2 cellular contexts compared by ENCODE assay signal in the genomic region with DNA sequence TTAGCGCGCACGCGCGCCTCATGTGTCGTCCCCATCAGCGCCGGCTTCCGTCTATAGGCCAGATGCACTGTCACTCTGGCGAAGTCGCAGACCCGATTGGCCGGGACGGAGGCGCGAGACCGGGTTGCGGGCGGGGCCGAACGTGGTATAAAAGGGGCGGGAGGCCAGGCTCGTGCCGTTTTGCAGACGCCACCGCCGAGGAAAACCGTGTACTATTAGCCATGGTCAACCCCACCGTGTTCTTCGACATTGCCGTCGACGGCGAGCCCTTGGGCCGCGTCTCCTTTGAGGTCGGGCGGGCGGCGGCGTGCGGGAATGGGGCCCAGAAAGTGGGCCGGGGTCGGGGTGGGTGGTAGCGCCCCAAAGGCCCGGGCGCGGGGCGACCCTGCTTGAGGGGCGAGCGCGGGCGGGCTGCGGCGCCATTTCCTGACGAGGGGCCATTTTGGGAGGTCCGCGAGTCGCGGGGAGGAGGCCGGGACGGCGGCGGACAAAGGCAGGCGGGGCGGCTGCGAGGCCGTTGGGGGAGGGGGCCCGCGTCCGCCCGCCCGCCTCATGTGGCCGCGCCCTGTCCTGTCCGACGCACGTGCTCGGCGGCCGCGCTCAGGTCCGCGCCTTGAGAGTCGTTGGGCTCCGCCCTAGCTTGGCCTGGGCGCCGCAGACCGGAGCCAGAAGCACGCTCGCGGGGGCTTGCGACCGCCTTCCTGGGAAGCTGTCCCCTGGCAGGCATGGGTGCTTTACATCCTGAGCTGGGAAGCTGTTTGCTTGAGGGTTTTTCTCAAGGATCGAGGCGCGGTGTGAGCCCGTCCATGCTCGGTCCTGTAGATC.
TF ChIP-seq lines count a peak whose summit lies in the region.

A gene (plus strand): TSS at position 178 of the 825 bp plus-strand sequence. CDS start 44 bp downstream, at position 222.

TF ChIP-seq in IMR-90, 13 proteins besides CTCF, POLR2A, EP300 and RAD21:
- TF ChIP-seq BHLHE40 (IDR thresholded peaks at IDR 0.05; ENCODE audit: low read depth, low read length) (peak; percentile 90), RCOR1 (IDR thresholded peaks at IDR 0.05; ENCODE audit: insufficient replicate concordance, low read length) (no peak), RFX5 (IDR thresholded peaks at IDR 0.05; ENCODE audit: low read depth, low read length) (no peak), SMC3 (IDR thresholded peaks at IDR 0.05; ENCODE audit: low read depth, low read length) (peak; percentile 13; the same call in 1 of the 2 replicates), NFE2L2 (IDR thresholded peaks at IDR 0.05; ENCODE audit: low read depth, low read length) (no peak), CEBPB (IDR thresholded peaks at IDR 0.05; ENCODE audit: low read depth, low read length) (no peak), MXI1 (IDR thresholded peaks at IDR 0.05; ENCODE audit: borderline replicate concordance, low read depth, low read length) (peak; percentile 98), MAFK (IDR thresholded peaks at IDR 0.05; ENCODE audit: low read depth, low read length) (no peak), CHD1 (IDR thresholded peaks at IDR 0.05; ENCODE audit: low read depth, low read length) (no peak), MAZ (IDR thresholded peaks at IDR 0.05; ENCODE audit: borderline replicate concordance, low read depth, low read length) (peak; percentile 55; the same call in 1 of the 2 replicates), FOS (IDR thresholded peaks at IDR 0.05; ENCODE audit: low read depth, low read length) (peak; percentile 52; the same call in 1 of the 2 replicates)
- TF ChIP-seq, protein P1, sequence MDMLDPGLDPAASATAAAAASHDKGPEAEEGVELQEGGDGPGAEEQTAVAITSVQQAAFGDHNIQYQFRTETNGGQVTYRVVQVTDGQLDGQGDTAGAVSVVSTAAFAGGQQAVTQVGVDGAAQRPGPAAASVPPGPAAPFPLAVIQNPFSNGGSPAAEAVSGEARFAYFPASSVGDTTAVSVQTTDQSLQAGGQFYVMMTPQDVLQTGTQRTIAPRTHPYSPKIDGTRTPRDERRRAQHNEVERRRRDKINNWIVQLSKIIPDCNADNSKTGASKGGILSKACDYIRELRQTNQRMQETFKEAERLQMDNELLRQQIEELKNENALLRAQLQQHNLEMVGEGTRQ (IDR thresholded peaks at IDR 0.05; ENCODE audit: low read depth, low read length), result peak; percentile 49
- TF ChIP-seq, protein P2, sequence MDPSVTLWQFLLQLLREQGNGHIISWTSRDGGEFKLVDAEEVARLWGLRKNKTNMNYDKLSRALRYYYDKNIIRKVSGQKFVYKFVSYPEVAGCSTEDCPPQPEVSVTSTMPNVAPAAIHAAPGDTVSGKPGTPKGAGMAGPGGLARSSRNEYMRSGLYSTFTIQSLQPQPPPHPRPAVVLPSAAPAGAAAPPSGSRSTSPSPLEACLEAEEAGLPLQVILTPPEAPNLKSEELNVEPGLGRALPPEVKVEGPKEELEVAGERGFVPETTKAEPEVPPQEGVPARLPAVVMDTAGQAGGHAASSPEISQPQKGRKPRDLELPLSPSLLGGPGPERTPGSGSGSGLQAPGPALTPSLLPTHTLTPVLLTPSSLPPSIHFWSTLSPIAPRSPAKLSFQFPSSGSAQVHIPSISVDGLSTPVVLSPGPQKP (IDR thresholded peaks at IDR 0.05; ENCODE audit: borderline replicate concordance, low read depth, low read length), result no peak
TF ChIP-seq in IMR-90: peak in this region for 6.

TF ChIP-seq in endothelial cell of umbilical vein, 7 proteins besides CTCF, POLR2A, EP300 and RAD21:
- TF ChIP-seq, protein P3, sequence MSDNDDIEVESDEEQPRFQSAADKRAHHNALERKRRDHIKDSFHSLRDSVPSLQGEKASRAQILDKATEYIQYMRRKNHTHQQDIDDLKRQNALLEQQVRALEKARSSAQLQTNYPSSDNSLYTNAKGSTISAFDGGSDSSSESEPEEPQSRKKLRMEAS (IDR thresholded peaks at IDR 0.05; ENCODE audit: insufficient read depth, insufficient read length), result peak; percentile 84
- TF ChIP-seq FOS (IDR thresholded peaks at IDR 0.05; ENCODE audit: borderline replicate concordance, insufficient read depth, low read length) (no peak), JUN (IDR thresholded peaks at IDR 0.05; ENCODE audit: borderline replicate concordance, insufficient read depth, insufficient read length, low read depth) (no peak), POLR2AphosphoS5 (IDR thresholded peaks at IDR 0.05; ENCODE audit: insufficient read depth, low read depth, low read length) (peak; percentile 89), EZH2 (IDR thresholded peaks at IDR 0.05; ENCODE audit: borderline replicate concordance, low read depth, low read length, severe bottlenecking) (no peak), GATA2 (IDR thresholded peaks at IDR 0.05; ENCODE audit: insufficient read depth, insufficient read length, low read depth, low read length) (no peak), MYC (IDR thresholded peaks at IDR 0.05; ENCODE audit: low read depth, low read length) (peak; percentile 94)
